In the genomic region with DNA sequence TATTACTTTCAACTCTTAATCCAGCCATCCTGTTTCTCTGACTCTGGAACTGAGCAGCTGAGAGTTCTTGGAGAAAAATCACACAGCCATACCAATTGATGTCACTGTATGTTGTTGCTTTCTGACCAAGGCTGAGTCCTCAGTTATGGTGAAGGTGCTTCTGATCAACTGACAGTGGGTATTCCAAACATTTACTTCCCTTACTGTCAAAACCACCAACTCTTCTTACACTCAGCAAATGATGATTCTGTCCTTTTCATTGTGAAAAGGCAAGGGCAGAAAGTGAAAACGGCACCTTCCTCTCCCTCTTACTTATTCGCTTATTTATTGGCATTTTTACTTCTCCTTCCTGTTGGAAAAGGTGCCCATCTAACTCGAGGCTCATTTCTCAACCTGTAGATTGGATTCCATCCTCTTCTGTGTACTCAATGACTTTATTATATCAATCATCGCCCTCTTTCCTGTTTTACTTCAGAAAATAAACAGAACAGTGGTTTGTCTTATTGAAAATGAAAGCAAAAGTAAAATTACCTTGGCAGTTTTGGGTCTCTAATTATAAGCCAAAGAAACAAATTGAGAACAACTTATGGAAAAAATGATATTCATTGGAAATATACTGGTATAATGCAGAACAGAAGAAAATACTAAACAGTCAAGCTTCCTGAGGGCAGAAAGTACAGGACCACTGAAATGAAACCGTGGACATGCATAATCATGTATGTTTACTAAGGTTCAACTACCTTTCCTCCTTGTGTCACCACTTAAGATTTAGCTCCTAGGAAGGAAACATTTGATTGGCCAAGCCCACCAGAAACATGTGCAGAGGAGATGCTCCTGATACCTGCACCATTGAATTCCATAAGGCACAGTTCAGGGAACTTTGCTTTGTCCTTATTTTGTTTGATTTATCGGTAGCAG, we compare ENCODE assay signal across 8 cellular contexts.
DNase-seq lines count a peak whose midpoint lies in the region; ATAC-seq, FAIRE-seq and TF ChIP-seq lines count a peak whose summit lies in the region.

No MANE protein-coding gene starts in this region.

- no peaks in the 10 kb centered on the region for H3K36me3 ChIP-seq in KMS-11 (ENCODE audit: insufficient read depth)

- peaks cover 54% of the 10 kb centered on the region for H3K4me1 Mint-ChIP-seq in central memory CD8-positive, alpha-beta T cell
- peaks cover 53 to 76% (median 70%) of the 10 kb centered on the region in 3 donors for H3K4me1 Mint-ChIP-seq in naive B cell

- H3K27ac Mint-ChIP-seq in central memory CD8-positive, alpha-beta T cell (ENCODE audit: low read depth), result peak overlapping the region; percentile 97
- peak overlapping the region; percentile 90 to 94 (median 92) for H3K27ac Mint-ChIP-seq in naive B cell

- peak overlapping the region; percentile 79 for H3K4me3 Mint-ChIP-seq in central memory CD8-positive, alpha-beta T cell
- peak overlapping the region; percentile 51 to 91 (median 83) for H3K4me3 Mint-ChIP-seq in naive B cell

- peaks cover 18% of the 10 kb centered on the region for H3K4me1 ChIP-seq in KMS-11 (ENCODE audit: low read depth, poor library complexity, severe bottlenecking)

- CTCF ChIA-PET in HEK293T (lab: Yijun Ruan, JAX), result interaction anchor here (1.5 to 3.0 kb wide), 4 partner anchors 11 to 129 kb away, joined by 5 to 13 read pairs (median 8); no protein-coding TSS in a partner anchor

- H3K79me2 ChIP-seq in KMS-11 (ENCODE audit: insufficient read depth, low read depth), result no peaks in the 10 kb centered on the region

- H3K36me3 Mint-ChIP-seq in central memory CD8-positive, alpha-beta T cell (ENCODE audit: insufficient read depth), result peaks cover 2% of the 10 kb centered on the region
- peaks cover 0 to 2% of the 10 kb centered on the region in 2 donors for H3K36me3 Mint-ChIP-seq in naive B cell

- no peaks in the 10 kb centered on the region for H4K20me1 ChIP-seq in KMS-11 (ENCODE audit: insufficient read depth)

- TF ChIP-seq CTCF in KMS-11 (conservative IDR thresholded peaks at IDR 0.05; ENCODE audit: low read depth, low read length), result no peak

- ATAC-seq in GM21381 (IDR thresholded peaks at IDR 0.05; ENCODE audit: unreplicated experiment), result peak; percentile 22
- peak; percentile 38 for ATAC-seq in central memory CD8-positive, alpha-beta T cell (replicated peaks; ENCODE audit: extremely low read depth, poor library complexity, severe bottlenecking)
- peak; percentile 31 to 45 for ATAC-seq in naive B cell (ENCODE audit: low read depth in 2 of 2)

- H2AFZ ChIP-seq in KMS-11 (ENCODE audit: low read depth), result peak overlapping the region; percentile 56

- peak overlapping the region; percentile 10; the same call in 1 of the 2 replicates for H3K9ac ChIP-seq in KMS-11

- DNase-seq in central memory CD8-positive, alpha-beta T cell (ENCODE audit: low spot score in 2 of 2), result no peak
- DNase-seq in naive B cell (no peak), frontal cortex (ENCODE audit: low spot score in 2 of 2) (no peak), NCI-H2171 treated with DMSO at 0.1 percent for 48 hours (lab: John Stamatoyannopoulos, UW) (no peak), HEK293T (ENCODE audit: extremely low spot score) (no peak)
- DNase-seq in stimulated activated CD4-positive, alpha-beta T cell treated with anti-CD3 and anti-CD28 coated beads, Interleukin-4, amount 100 ng/mL, for 1 hour, result no peak

- H3K4me2 ChIP-seq in KMS-11, result peak overlapping the region; percentile 79

- H3K27ac ChIP-seq in KMS-11, result no peak overlapping the region

- H3K4me3 ChIP-seq in KMS-11 (IDR thresholded peaks at IDR 0.05; ENCODE audit: insufficient read depth, low read depth, low read length), result no peak overlapping the region

- POLR2A ChIA-PET in HEK293T (lab: Yijun Ruan, JAX), result interaction anchor here (1.0 kb wide), 1 partner anchor 104 kb away, joined by 4 read pairs; no protein-coding TSS in a partner anchor

- H3K9me3 Mint-ChIP-seq in central memory CD8-positive, alpha-beta T cell, result peaks cover 7% of the 10 kb centered on the region
- H3K9me3 Mint-ChIP-seq in naive B cell, result no peaks in the 10 kb centered on the region

- no peaks in the 10 kb centered on the region for H3K27me3 Mint-ChIP-seq in central memory CD8-positive, alpha-beta T cell
- no peaks in the 10 kb centered on the region for H3K27me3 Mint-ChIP-seq in naive B cell

- peaks cover 6% of the 10 kb centered on the region; the same call in 1 of the 2 replicates for H3K27me3 ChIP-seq in KMS-11 (ENCODE audit: insufficient read depth, low read depth)

- FAIRE-seq in frontal cortex (lab: Jason Lieb, UNC), result no peak

TF ChIP-seq in HEK293T, 16 proteins besides CTCF, POLR2A, EP300 and RAD21:
- TF ChIP-seq SUZ12 (IDR thresholded peaks at IDR 0.05) (no peak), FOXM1 (IDR thresholded peaks at IDR 0.05; ENCODE audit: borderline replicate concordance) (no peak), FOXK2 (IDR thresholded peaks at IDR 0.05) (no peak), NFRKB (IDR thresholded peaks at IDR 0.05) (no peak), ARNT (IDR thresholded peaks at IDR 0.05) (no peak), BHLHE40 (IDR thresholded peaks at IDR 0.05; ENCODE audit: borderline replicate concordance) (no peak), TARDBP (IDR thresholded peaks at IDR 0.05) (no peak), ELF4 (IDR thresholded peaks at IDR 0.05) (no peak), CTBP1 (IDR thresholded peaks at IDR 0.05; ENCODE audit: borderline replicate concordance) (no peak), HDGF (IDR thresholded peaks at IDR 0.05; ENCODE audit: borderline replicate concordance) (no peak), L3MBTL2 (conservative IDR thresholded peaks at IDR 0.05) (no peak), ZNF384 (IDR thresholded peaks at IDR 0.05) (no peak), LEF1 (IDR thresholded peaks at IDR 0.05; ENCODE audit: borderline replicate concordance) (no peak), FOXA1 (IDR thresholded peaks at IDR 0.05) (no peak)
- TF ChIP-seq, protein P1, sequence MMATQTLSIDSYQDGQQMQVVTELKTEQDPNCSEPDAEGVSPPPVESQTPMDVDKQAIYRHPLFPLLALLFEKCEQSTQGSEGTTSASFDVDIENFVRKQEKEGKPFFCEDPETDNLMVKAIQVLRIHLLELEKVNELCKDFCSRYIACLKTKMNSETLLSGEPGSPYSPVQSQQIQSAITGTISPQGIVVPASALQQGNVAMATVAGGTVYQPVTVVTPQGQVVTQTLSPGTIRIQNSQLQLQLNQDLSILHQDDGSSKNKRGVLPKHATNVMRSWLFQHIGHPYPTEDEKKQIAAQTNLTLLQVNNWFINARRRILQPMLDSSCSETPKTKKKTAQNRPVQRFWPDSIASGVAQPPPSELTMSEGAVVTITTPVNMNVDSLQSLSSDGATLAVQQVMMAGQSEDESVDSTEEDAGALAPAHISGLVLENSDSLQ (IDR thresholded peaks at IDR 0.05), result no peak
